ENCODE assay signal across 1 cellular context in the genomic region with DNA sequence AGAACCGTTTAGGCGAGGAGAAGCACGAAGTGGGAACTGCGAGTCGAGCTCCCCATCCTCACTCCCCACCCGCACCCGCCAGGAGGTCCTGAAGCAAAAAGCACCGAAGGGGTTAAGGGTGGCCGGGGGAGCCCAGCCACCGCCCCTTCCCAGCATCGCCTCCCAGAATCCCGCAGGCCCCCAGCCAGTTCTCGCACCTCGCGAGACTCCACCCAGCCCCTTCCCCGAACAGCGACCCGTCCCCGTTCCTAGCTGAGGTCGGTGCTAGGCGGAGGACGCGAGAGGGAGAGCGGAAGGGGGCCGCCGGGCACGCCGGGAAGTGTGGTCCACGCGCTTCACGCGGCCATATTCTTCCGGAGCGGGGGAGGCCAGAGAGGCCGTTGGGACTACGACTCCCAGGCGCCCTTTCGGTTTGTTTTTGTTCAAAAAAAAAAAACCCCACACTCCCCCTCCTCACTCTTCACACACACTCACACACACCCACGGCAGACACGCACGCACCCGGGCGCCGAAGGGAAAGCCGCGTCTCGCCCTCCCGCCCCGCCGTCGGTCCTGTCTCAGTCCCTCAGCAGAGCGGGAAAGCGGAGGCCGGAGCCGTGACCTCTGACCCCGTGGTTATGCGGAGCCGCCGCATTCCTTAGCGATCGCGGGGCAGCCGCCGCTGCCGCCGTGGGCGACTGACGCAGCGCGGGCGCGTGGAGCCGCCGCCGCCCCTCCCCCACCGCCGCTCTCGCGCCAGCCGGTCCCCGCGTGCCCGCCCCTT.
TF ChIP-seq lines count a peak whose summit lies in the region.

A gene (plus strand): TSS at position 463 of the 763 bp plus-strand sequence. CDS start 445 bp downstream, outside the sequence.

TF ChIP-seq in HepG2, 621 proteins besides CTCF, POLR2A, EP300 and RAD21 (continued from another document and continues in another):
- TF ChIP-seq, protein P1, sequence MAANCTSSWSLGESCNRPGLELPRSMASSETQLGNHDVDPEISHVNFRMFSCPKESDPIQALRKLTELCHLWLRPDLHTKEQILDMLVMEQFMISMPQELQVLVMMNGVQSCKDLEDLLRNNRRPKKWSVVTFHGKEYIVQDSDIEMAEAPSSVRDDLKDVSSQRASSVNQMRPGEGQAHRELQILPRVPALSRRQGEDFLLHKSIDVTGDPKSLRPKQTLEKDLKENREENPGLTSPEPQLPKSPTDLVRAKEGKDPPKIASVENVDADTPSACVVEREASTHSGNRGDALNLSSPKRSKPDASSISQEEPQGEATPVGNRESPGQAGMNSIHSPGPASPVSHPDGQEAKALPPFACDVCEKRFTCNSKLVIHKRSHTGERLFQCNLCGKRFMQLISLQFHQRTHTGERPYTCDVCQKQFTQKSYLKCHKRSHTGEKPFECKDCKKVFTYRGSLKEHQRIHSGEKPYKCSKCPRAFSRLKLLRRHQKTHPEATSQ (CRISPR knock-in tag; IDR thresholded peaks at IDR 0.05; ENCODE audit: borderline replicate concordance) = peak; percentile 83; the same call in 1 of the 2 replicates
- TF ChIP-seq ZNF224 (CRISPR knock-in tag; IDR thresholded peaks at IDR 0.05) (peak; percentile 98; the same call in 1 of the 2 replicates), ZNF460 (CRISPR knock-in tag; IDR thresholded peaks at IDR 0.05; ENCODE audit: borderline replicate concordance) (no peak; the same call in 1 of the 2 replicates), ZNF205 (CRISPR knock-in tag; IDR thresholded peaks at IDR 0.05) (peak; percentile 92), ONECUT2 (CRISPR knock-in tag; IDR thresholded peaks at IDR 0.05) (peak; percentile 27; the same call in 1 of the 2 replicates), ETV6 (CRISPR knock-in tag; conservative IDR thresholded peaks at IDR 0.05) (peak; percentile 66), SMYD3 (CRISPR knock-in tag; IDR thresholded peaks at IDR 0.05) (peak; percentile 78), CHCHD3 (CRISPR knock-in tag; IDR thresholded peaks at IDR 0.05) (peak; percentile 18; the same call in 1 of the 2 replicates), SETDB1 (CRISPR knock-in tag; IDR thresholded peaks at IDR 0.05; ENCODE audit: borderline replicate concordance) (no peak), CEBPB (IDR thresholded peaks at IDR 0.05; ENCODE audit: borderline replicate concordance, low read depth, low read length) (no peak), RARA (CRISPR knock-in tag; IDR thresholded peaks at IDR 0.05) (peak; percentile 70; the same call in 1 of the 2 replicates), ZKSCAN1 (IDR thresholded peaks at IDR 0.05; ENCODE audit: low read length) (peak; percentile 13; the same call in 1 of the 2 replicates), PCBP2 (optimal IDR thresholded peaks at IDR 0.05; ENCODE audit: low read depth, low read length, poor library complexity, severe bottlenecking) (no peak), NFATC3 (CRISPR knock-in tag; IDR thresholded peaks at IDR 0.05) (no peak), ZNF34 (CRISPR knock-in tag; IDR thresholded peaks at IDR 0.05; ENCODE audit: borderline replicate concordance) (peak; percentile 98; the same call in 1 of the 2 replicates), GABPA (IDR thresholded peaks at IDR 0.05; ENCODE audit: low read depth, low read length) (peak; percentile 90), GABPA (CRISPR knock-in tag; IDR thresholded peaks at IDR 0.05; ENCODE audit: low read depth) (peak; percentile 99), MAFF (IDR thresholded peaks at IDR 0.05; ENCODE audit: low read depth, low read length) (peak; percentile 39; the same call in 1 of the 2 replicates), YEATS2 (CRISPR knock-in tag; IDR thresholded peaks at IDR 0.05; ENCODE audit: borderline replicate concordance) (peak; percentile 99), ZNF431 (CRISPR knock-in tag; IDR thresholded peaks at IDR 0.05; ENCODE audit: borderline replicate concordance, low read depth) (peak; percentile 92), SRSF9 (IDR thresholded peaks at IDR 0.05; ENCODE audit: borderline replicate concordance, insufficient read depth, low read depth, low read length, poor library complexity, severe bottlenecking) (no peak), ZC3H4 (CRISPR knock-in tag; IDR thresholded peaks at IDR 0.05; ENCODE audit: borderline replicate concordance) (peak; percentile 76), ZNF577 (CRISPR knock-in tag; IDR thresholded peaks at IDR 0.05; ENCODE audit: borderline replicate concordance, low read depth) (no peak), ZNF839 (CRISPR knock-in tag; IDR thresholded peaks at IDR 0.05; ENCODE audit: borderline replicate concordance) (peak; percentile 90), JARID2 (CRISPR knock-in tag; IDR thresholded peaks at IDR 0.05; ENCODE audit: insufficient replicate concordance) (peak; percentile 97), NR2C2 (CRISPR knock-in tag; IDR thresholded peaks at IDR 0.05; ENCODE audit: borderline replicate concordance) (peak; percentile 99), ELF4 (CRISPR knock-in tag; IDR thresholded peaks at IDR 0.05; ENCODE audit: borderline replicate concordance) (peak; percentile 97), ZNF567 (CRISPR knock-in tag; IDR thresholded peaks at IDR 0.05; ENCODE audit: borderline replicate concordance) (peak; percentile 96; the same call in 1 of the 2 replicates)
- TF ChIP-seq, protein P2, sequence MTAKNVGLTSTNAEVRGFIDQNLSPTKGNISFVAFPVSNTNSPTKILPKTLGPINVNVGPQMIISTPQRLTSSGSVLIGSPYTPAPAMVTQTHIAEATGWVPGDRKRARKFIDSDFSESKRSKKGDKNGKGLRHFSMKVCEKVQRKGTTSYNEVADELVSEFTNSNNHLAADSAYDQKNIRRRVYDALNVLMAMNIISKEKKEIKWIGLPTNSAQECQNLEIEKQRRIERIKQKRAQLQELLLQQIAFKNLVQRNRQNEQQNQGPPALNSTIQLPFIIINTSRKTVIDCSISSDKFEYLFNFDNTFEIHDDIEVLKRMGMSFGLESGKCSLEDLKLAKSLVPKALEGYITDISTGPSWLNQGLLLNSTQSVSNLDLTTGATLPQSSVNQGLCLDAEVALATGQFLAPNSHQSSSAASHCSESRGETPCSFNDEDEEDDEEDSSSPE (CRISPR knock-in tag; IDR thresholded peaks at IDR 0.05) = peak; percentile 87
- TF ChIP-seq, protein P3, sequence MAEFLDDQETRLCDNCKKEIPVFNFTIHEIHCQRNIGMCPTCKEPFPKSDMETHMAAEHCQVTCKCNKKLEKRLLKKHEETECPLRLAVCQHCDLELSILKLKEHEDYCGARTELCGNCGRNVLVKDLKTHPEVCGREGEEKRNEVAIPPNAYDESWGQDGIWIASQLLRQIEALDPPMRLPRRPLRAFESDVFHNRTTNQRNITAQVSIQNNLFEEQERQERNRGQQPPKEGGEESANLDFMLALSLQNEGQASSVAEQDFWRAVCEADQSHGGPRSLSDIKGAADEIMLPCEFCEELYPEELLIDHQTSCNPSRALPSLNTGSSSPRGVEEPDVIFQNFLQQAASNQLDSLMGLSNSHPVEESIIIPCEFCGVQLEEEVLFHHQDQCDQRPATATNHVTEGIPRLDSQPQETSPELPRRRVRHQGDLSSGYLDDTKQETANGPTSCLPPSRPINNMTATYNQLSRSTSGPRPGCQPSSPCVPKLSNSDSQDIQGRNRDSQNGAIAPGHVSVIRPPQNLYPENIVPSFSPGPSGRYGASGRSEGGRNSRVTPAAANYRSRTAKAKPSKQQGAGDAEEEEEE (CRISPR knock-in tag; IDR thresholded peaks at IDR 0.05; ENCODE audit: borderline replicate concordance) = peak; percentile 90; the same call in 1 of the 2 replicates
- TF ChIP-seq, protein P4, sequence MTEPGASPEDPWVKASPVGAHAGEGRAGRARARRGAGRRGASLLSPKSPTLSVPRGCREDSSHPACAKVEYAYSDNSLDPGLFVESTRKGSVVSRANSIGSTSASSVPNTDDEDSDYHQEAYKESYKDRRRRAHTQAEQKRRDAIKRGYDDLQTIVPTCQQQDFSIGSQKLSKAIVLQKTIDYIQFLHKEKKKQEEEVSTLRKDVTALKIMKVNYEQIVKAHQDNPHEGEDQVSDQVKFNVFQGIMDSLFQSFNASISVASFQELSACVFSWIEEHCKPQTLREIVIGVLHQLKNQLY (CRISPR knock-in tag; IDR thresholded peaks at IDR 0.05) = peak; percentile 83
- TF ChIP-seq, protein P5, sequence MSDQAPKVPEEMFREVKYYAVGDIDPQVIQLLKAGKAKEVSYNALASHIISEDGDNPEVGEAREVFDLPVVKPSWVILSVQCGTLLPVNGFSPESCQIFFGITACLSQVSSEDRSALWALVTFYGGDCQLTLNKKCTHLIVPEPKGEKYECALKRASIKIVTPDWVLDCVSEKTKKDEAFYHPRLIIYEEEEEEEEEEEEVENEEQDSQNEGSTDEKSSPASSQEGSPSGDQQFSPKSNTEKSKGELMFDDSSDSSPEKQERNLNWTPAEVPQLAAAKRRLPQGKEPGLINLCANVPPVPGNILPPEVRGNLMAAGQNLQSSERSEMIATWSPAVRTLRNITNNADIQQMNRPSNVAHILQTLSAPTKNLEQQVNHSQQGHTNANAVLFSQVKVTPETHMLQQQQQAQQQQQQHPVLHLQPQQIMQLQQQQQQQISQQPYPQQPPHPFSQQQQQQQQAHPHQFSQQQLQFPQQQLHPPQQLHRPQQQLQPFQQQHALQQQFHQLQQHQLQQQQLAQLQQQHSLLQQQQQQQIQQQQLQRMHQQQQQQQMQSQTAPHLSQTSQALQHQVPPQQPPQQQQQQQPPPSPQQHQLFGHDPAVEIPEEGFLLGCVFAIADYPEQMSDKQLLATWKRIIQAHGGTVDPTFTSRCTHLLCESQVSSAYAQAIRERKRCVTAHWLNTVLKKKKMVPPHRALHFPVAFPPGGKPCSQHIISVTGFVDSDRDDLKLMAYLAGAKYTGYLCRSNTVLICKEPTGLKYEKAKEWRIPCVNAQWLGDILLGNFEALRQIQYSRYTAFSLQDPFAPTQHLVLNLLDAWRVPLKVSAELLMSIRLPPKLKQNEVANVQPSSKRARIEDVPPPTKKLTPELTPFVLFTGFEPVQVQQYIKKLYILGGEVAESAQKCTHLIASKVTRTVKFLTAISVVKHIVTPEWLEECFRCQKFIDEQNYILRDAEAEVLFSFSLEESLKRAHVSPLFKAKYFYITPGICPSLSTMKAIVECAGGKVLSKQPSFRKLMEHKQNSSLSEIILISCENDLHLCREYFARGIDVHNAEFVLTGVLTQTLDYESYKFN (CRISPR knock-in tag; conservative IDR thresholded peaks at IDR 0.05) = peak; percentile 86
- TF ChIP-seq, protein P6, sequence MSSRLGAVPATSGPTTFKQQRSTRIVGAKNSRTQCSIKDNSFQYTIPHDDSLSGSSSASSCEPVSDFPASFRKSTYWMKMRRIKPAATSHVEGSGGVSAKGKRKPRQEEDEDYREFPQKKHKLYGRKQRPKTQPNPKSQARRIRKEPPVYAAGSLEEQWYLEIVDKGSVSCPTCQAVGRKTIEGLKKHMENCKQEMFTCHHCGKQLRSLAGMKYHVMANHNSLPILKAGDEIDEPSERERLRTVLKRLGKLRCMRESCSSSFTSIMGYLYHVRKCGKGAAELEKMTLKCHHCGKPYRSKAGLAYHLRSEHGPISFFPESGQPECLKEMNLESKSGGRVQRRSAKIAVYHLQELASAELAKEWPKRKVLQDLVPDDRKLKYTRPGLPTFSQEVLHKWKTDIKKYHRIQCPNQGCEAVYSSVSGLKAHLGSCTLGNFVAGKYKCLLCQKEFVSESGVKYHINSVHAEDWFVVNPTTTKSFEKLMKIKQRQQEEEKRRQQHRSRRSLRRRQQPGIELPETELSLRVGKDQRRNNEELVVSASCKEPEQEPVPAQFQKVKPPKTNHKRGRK (CRISPR knock-in tag; IDR thresholded peaks at IDR 0.05) = peak; percentile 78; the same call in 1 of the 2 replicates
- TF ChIP-seq, protein P7, sequence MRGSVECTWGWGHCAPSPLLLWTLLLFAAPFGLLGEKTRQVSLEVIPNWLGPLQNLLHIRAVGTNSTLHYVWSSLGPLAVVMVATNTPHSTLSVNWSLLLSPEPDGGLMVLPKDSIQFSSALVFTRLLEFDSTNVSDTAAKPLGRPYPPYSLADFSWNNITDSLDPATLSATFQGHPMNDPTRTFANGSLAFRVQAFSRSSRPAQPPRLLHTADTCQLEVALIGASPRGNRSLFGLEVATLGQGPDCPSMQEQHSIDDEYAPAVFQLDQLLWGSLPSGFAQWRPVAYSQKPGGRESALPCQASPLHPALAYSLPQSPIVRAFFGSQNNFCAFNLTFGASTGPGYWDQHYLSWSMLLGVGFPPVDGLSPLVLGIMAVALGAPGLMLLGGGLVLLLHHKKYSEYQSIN (CRISPR knock-in tag; IDR thresholded peaks at IDR 0.05; ENCODE audit: borderline replicate concordance) = no peak
- TF ChIP-seq, protein P8, sequence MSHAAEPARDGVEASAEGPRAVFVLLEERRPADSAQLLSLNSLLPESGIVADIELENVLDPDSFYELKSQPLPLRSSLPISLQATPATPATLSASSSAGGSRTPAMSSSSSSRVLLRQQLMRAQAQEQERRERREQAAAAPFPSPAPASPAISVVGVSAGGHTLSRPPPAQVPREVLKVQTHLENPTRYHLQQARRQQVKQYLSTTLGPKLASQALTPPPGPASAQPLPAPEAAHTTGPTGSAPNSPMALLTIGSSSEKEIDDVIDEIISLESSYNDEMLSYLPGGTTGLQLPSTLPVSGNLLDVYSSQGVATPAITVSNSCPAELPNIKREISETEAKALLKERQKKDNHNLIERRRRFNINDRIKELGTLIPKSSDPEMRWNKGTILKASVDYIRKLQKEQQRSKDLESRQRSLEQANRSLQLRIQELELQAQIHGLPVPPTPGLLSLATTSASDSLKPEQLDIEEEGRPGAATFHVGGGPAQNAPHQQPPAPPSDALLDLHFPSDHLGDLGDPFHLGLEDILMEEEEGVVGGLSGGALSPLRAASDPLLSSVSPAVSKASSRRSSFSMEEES (CRISPR knock-in tag; IDR thresholded peaks at IDR 0.05) = peak; percentile 63
